ENCODE assay signal across 1 cellular context in the genomic region with DNA sequence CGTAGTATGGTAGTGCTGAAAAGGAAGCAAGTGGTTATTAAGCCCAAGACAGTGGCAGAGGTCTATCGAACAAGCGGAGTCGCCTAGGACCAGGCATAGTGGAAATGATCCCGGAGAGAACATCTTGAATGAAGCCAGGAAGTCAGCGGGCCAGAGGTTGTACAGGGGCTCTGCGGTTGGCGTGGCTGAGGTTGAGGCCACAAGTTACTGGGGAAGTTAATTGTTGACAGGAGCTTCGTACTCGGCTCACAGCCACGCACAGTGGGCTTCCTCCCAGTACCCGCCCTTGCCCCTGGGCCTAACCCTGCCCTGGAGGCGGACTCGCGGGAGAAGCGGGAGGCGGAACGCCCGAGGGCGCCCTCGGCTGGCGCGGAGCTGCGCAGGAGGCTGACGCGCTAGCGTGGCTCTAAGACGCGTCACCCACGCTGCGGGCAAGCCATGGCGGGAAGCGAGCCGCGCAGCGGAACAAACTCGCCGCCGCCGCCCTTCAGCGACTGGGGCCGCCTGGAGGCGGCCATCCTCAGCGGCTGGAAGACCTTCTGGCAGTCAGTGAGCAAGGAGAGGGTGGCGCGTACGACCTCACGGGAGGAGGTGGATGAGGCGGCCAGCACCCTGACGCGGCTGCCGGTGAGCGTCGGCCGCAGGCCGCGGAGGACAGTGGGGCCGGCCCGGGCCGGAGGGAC.
TF ChIP-seq lines count a peak whose summit lies in the region.

A gene with protein sequence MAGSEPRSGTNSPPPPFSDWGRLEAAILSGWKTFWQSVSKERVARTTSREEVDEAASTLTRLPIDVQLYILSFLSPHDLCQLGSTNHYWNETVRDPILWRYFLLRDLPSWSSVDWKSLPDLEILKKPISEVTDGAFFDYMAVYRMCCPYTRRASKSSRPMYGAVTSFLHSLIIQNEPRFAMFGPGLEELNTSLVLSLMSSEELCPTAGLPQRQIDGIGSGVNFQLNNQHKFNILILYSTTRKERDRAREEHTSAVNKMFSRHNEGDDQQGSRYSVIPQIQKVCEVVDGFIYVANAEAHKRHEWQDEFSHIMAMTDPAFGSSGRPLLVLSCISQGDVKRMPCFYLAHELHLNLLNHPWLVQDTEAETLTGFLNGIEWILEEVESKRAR (plus strand): TSS at position 410 of the 683 bp plus-strand sequence. CDS start 29 bp downstream, at position 439.

TF ChIP-seq in GM12878, 131 proteins besides CTCF, POLR2A, EP300 and RAD21 (continued from another document and continues in another):
- TF ChIP-seq, protein P1, sequence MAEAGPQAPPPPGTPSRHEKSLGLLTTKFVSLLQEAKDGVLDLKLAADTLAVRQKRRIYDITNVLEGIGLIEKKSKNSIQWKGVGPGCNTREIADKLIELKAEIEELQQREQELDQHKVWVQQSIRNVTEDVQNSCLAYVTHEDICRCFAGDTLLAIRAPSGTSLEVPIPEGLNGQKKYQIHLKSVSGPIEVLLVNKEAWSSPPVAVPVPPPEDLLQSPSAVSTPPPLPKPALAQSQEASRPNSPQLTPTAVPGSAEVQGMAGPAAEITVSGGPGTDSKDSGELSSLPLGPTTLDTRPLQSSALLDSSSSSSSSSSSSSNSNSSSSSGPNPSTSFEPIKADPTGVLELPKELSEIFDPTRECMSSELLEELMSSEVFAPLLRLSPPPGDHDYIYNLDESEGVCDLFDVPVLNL (IDR thresholded peaks at IDR 0.05; ENCODE audit: low read depth, low read length): peak; percentile 85
- peak; percentile 37; the same call in 1 of the 2 replicates for TF ChIP-seq NFIC (IDR thresholded peaks at IDR 0.05; ENCODE audit: low read depth, low read length)
- TF ChIP-seq, protein P2, sequence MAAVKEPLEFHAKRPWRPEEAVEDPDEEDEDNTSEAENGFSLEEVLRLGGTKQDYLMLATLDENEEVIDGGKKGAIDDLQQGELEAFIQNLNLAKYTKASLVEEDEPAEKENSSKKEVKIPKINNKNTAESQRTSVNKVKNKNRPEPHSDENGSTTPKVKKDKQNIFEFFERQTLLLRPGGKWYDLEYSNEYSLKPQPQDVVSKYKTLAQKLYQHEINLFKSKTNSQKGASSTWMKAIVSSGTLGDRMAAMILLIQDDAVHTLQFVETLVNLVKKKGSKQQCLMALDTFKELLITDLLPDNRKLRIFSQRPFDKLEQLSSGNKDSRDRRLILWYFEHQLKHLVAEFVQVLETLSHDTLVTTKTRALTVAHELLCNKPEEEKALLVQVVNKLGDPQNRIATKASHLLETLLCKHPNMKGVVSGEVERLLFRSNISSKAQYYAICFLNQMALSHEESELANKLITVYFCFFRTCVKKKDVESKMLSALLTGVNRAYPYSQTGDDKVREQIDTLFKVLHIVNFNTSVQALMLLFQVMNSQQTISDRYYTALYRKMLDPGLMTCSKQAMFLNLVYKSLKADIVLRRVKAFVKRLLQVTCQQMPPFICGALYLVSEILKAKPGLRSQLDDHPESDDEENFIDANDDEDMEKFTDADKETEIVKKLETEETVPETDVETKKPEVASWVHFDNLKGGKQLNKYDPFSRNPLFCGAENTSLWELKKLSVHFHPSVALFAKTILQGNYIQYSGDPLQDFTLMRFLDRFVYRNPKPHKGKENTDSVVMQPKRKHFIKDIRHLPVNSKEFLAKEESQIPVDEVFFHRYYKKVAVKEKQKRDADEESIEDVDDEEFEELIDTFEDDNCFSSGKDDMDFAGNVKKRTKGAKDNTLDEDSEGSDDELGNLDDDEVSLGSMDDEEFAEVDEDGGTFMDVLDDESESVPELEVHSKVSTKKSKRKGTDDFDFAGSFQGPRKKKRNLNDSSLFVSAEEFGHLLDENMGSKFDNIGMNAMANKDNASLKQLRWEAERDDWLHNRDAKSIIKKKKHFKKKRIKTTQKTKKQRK (IDR thresholded peaks at IDR 0.05; ENCODE audit: low read depth, low read length): no peak
- TF ChIP-seq, protein P3, sequence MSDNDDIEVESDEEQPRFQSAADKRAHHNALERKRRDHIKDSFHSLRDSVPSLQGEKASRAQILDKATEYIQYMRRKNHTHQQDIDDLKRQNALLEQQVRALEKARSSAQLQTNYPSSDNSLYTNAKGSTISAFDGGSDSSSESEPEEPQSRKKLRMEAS (IDR thresholded peaks at IDR 0.05; ENCODE audit: low read depth, low read length): peak; percentile 86
- peak; percentile 90 for TF ChIP-seq CREM (IDR thresholded peaks at IDR 0.05; ENCODE audit: low read depth)
- TF ChIP-seq ZNF622 (IDR thresholded peaks at IDR 0.05): no peak
- TF ChIP-seq, protein P4, sequence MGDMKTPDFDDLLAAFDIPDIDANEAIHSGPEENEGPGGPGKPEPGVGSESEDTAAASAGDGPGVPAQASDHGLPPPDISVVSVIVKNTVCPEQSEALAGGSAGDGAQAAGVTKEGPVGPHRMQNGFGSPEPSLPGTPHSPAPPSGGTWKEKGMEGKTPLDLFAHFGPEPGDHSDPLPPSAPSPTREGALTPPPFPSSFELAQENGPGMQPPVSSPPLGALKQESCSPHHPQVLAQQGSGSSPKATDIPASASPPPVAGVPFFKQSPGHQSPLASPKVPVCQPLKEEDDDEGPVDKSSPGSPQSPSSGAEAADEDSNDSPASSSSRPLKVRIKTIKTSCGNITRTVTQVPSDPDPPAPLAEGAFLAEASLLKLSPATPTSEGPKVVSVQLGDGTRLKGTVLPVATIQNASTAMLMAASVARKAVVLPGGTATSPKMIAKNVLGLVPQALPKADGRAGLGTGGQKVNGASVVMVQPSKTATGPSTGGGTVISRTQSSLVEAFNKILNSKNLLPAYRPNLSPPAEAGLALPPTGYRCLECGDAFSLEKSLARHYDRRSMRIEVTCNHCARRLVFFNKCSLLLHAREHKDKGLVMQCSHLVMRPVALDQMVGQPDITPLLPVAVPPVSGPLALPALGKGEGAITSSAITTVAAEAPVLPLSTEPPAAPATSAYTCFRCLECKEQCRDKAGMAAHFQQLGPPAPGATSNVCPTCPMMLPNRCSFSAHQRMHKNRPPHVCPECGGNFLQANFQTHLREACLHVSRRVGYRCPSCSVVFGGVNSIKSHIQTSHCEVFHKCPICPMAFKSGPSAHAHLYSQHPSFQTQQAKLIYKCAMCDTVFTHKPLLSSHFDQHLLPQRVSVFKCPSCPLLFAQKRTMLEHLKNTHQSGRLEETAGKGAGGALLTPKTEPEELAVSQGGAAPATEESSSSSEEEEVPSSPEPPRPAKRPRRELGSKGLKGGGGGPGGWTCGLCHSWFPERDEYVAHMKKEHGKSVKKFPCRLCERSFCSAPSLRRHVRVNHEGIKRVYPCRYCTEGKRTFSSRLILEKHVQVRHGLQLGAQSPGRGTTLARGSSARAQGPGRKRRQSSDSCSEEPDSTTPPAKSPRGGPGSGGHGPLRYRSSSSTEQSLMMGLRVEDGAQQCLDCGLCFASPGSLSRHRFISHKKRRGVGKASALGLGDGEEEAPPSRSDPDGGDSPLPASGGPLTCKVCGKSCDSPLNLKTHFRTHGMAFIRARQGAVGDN (IDR thresholded peaks at IDR 0.05): peak; percentile 97
- 0 out of 2 replicates have a peak, but pooled peaks have one; percentile 17 for TF ChIP-seq ZNF24 (IDR thresholded peaks at IDR 0.05)
- peak; percentile 78 for TF ChIP-seq MYC (IDR thresholded peaks at IDR 0.05; ENCODE audit: insufficient read depth, insufficient read length, insufficient replicate concordance, low read length, severe bottlenecking)
- TF ChIP-seq MTA3 (IDR thresholded peaks at IDR 0.05; ENCODE audit: borderline replicate concordance, low read length): peak; percentile 53; the same call in 1 of the 2 replicates
- TF ChIP-seq CBFB (IDR thresholded peaks at IDR 0.05; ENCODE audit: low read depth): peak; percentile 51
- TF ChIP-seq IKZF1 (conservative IDR thresholded peaks at IDR 0.05): peak; percentile 87
- TF ChIP-seq GATAD2B (conservative IDR thresholded peaks at IDR 0.05; ENCODE audit: low read depth): peak; percentile 52; the same call in 1 of the 2 replicates
- TF ChIP-seq POLR2AphosphoS2 (IDR thresholded peaks at IDR 0.05; ENCODE audit: low read depth, low read length): peak; percentile 73; the same call in 1 of the 2 replicates
- peak; percentile 94 for TF ChIP-seq PML (IDR thresholded peaks at IDR 0.05; ENCODE audit: low read length)
- peak; percentile 70 to 81 for TF ChIP-seq EGR1 (IDR thresholded peaks at IDR 0.05; ENCODE audit: borderline replicate concordance in 1 of 2, low read depth in 2 of 2, low read length in 2 of 2)
- peak; percentile 39; the same call in 1 of the 2 replicates for TF ChIP-seq HCFC1 (IDR thresholded peaks at IDR 0.05; ENCODE audit: low read length)
- TF ChIP-seq, protein P5, sequence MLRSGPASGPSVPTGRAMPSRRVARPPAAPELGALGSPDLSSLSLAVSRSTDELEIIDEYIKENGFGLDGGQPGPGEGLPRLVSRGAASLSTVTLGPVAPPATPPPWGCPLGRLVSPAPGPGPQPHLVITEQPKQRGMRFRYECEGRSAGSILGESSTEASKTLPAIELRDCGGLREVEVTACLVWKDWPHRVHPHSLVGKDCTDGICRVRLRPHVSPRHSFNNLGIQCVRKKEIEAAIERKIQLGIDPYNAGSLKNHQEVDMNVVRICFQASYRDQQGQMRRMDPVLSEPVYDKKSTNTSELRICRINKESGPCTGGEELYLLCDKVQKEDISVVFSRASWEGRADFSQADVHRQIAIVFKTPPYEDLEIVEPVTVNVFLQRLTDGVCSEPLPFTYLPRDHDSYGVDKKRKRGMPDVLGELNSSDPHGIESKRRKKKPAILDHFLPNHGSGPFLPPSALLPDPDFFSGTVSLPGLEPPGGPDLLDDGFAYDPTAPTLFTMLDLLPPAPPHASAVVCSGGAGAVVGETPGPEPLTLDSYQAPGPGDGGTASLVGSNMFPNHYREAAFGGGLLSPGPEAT (IDR thresholded peaks at IDR 0.05; ENCODE audit: low read depth): peak; percentile 54; the same call in 1 of the 2 replicates
- no peak for TF ChIP-seq HDAC6 (IDR thresholded peaks at IDR 0.05; ENCODE audit: unreplicated experiment)
- peak; percentile 39; the same call in 1 of the 2 replicates for TF ChIP-seq RFX5 (IDR thresholded peaks at IDR 0.05; ENCODE audit: low read depth, low read length)
- TF ChIP-seq YY1 (IDR thresholded peaks at IDR 0.05; ENCODE audit: low read depth, low read length): peak; percentile 91
- peak; percentile 95; the same call in 1 of the 2 replicates for TF ChIP-seq SMARCA5 (IDR thresholded peaks at IDR 0.05)
- TF ChIP-seq, protein P6, sequence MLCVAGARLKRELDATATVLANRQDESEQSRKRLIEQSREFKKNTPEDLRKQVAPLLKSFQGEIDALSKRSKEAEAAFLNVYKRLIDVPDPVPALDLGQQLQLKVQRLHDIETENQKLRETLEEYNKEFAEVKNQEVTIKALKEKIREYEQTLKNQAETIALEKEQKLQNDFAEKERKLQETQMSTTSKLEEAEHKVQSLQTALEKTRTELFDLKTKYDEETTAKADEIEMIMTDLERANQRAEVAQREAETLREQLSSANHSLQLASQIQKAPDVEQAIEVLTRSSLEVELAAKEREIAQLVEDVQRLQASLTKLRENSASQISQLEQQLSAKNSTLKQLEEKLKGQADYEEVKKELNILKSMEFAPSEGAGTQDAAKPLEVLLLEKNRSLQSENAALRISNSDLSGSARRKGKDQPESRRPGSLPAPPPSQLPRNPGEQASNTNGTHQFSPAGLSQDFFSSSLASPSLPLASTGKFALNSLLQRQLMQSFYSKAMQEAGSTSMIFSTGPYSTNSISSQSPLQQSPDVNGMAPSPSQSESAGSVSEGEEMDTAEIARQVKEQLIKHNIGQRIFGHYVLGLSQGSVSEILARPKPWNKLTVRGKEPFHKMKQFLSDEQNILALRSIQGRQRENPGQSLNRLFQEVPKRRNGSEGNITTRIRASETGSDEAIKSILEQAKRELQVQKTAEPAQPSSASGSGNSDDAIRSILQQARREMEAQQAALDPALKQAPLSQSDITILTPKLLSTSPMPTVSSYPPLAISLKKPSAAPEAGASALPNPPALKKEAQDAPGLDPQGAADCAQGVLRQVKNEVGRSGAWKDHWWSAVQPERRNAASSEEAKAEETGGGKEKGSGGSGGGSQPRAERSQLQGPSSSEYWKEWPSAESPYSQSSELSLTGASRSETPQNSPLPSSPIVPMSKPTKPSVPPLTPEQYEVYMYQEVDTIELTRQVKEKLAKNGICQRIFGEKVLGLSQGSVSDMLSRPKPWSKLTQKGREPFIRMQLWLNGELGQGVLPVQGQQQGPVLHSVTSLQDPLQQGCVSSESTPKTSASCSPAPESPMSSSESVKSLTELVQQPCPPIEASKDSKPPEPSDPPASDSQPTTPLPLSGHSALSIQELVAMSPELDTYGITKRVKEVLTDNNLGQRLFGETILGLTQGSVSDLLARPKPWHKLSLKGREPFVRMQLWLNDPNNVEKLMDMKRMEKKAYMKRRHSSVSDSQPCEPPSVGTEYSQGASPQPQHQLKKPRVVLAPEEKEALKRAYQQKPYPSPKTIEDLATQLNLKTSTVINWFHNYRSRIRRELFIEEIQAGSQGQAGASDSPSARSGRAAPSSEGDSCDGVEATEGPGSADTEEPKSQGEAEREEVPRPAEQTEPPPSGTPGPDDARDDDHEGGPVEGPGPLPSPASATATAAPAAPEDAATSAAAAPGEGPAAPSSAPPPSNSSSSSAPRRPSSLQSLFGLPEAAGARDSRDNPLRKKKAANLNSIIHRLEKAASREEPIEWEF (IDR thresholded peaks at IDR 0.05; ENCODE audit: insufficient replicate concordance, low read depth, low read length): no peak
- peak; percentile 69; the same call in 1 of the 2 replicates for TF ChIP-seq ASH2L (IDR thresholded peaks at IDR 0.05; ENCODE audit: borderline replicate concordance, low read depth)
- no peak for TF ChIP-seq TARDBP (IDR thresholded peaks at IDR 0.05; ENCODE audit: borderline replicate concordance)
- peak; percentile 74 for TF ChIP-seq LARP7 (IDR thresholded peaks at IDR 0.05)
- peak; percentile 32; the same call in 1 of the 2 replicates for TF ChIP-seq FOXM1 (IDR thresholded peaks at IDR 0.05; ENCODE audit: low read depth, low read length)
- peak; percentile 77 for TF ChIP-seq NR2F1 (conservative IDR thresholded peaks at IDR 0.05)
- TF ChIP-seq TAF1 (IDR thresholded peaks at IDR 0.05; ENCODE audit: borderline replicate concordance, low read depth, low read length): peak; percentile 82
- TF ChIP-seq RUNX3 (IDR thresholded peaks at IDR 0.05; ENCODE audit: low read length): peak; percentile 73
- TF ChIP-seq BRCA1 (IDR thresholded peaks at IDR 0.05; ENCODE audit: low read depth, low read length): no peak
- no peak for TF ChIP-seq MEF2B (IDR thresholded peaks at IDR 0.05; ENCODE audit: partially characterized antibody, poor library complexity, severe bottlenecking)
- TF ChIP-seq, protein P7, sequence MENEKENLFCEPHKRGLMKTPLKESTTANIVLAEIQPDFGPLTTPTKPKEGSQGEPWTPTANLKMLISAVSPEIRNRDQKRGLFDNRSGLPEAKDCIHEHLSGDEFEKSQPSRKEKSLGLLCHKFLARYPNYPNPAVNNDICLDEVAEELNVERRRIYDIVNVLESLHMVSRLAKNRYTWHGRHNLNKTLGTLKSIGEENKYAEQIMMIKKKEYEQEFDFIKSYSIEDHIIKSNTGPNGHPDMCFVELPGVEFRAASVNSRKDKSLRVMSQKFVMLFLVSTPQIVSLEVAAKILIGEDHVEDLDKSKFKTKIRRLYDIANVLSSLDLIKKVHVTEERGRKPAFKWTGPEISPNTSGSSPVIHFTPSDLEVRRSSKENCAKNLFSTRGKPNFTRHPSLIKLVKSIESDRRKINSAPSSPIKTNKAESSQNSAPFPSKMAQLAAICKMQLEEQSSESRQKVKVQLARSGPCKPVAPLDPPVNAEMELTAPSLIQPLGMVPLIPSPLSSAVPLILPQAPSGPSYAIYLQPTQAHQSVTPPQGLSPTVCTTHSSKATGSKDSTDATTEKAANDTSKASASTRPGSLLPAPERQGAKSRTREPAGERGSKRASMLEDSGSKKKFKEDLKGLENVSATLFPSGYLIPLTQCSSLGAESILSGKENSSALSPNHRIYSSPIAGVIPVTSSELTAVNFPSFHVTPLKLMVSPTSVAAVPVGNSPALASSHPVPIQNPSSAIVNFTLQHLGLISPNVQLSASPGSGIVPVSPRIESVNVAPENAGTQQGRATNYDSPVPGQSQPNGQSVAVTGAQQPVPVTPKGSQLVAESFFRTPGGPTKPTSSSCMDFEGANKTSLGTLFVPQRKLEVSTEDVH (IDR thresholded peaks at IDR 0.05; ENCODE audit: low read depth, partially characterized antibody): peak; percentile 40
